Comparison of ENCODE assay signal across 9 cellular contexts in genomic region chr9:120936764-120937122, GRCh38. TPM values are rescaled to one million over a fixed set of nuclear protein-coding genes. Genes with fewer than 3 reads are reported as not detected.
A peak's percentile ranks its signal among the peaks of the same experiment; 100 is the strongest.
DNase-seq lines count a peak whose midpoint lies in the region; ATAC-seq and TF ChIP-seq lines count a peak whose summit lies in the region.
"Had no signal": no experiment of that assay in that cellular context is flagged by ENCODE, and none has a peak within 500 bp of the region (broad histone marks: within the 10 kb centered on the region; RNA-seq: fewer than 3 reads in every experiment).

No MANE protein-coding gene starts in this region.

- no peak for TF ChIP-seq CTCF in transverse colon (IDR thresholded peaks at IDR 0.05)

- H3K27ac Mint-ChIP-seq in activated naive CD4-positive, alpha-beta T cell treated with anti-CD3 and anti-CD28 coated beads for 36 hours, result peak overlapping the region; percentile 99
- H3K27ac Mint-ChIP-seq in activated T-helper 1 cell treated with anti-CD3 and anti-CD28 coated beads, Interleukin-12 subunit alpha, Interleukin-12 subunit beta, Interleukin-2, Interleukin-4 antibody, amounts not matched to agents 30 ng/mL and 10 ng/mL and 1 ng/mL, durations not matched to agents 14 hours and 24 hours and 36 hours, result peak overlapping the region; percentile 90
- H3K27ac Mint-ChIP-seq in memory B cell, result peak overlapping the region; percentile 72

- H3K27me3 Mint-ChIP-seq in activated naive CD4-positive, alpha-beta T cell treated with anti-CD3 and anti-CD28 coated beads for 36 hours (ENCODE audit: low read depth), result no peaks in the 10 kb centered on the region
- peaks cover 3% of the 10 kb centered on the region for H3K27me3 Mint-ChIP-seq in activated T-helper 1 cell treated with anti-CD3 and anti-CD28 coated beads, Interleukin-12 subunit alpha, Interleukin-12 subunit beta, Interleukin-2, Interleukin-4 antibody, amounts not matched to agents 30 ng/mL and 10 ng/mL and 1 ng/mL, durations not matched to agents 14 hours and 24 hours and 36 hours (ENCODE audit: insufficient read depth)
- peaks cover 4% of the 10 kb centered on the region for H3K27me3 Mint-ChIP-seq in memory B cell

- intact Hi-C loops in activated naive CD4-positive, alpha-beta T cell treated with anti-CD3 and anti-CD28 coated beads for 36 hours (cut with micrococcal nuclease), result loop anchor here (1.0 to 5.0 kb wide), 8 partner anchors 10 to 319 kb away; partner anchors contain the start of genes CNTRL, PHF19 and TRAF1
- intact Hi-C loops in activated T-helper 1 cell treated with anti-CD3 and anti-CD28 coated beads, Interleukin-12 subunit alpha, Interleukin-12 subunit beta, Interleukin-2, Interleukin-4 antibody, amounts not matched to agents 30 ng/mL and 10 ng/mL and 1 ng/mL, durations not matched to agents 14 hours and 24 hours and 36 hours (cut with micrococcal nuclease), result loop anchor here (1.0 to 2.0 kb wide), 5 partner anchors 9 to 180 kb away; no protein-coding TSS in a partner anchor
- intact Hi-C loops in transverse colon (cut with DNase I; ENCODE audit: low total_unique reads), result no loop called here

- DNase-seq in activated naive CD4-positive, alpha-beta T cell treated with anti-CD3 and anti-CD28 coated beads for 36 hours, result no peak
- no peak for DNase-seq in activated naive CD4-positive, alpha-beta T cell treated with anti-CD3 and anti-CD28 coated beads, Interleukin-2, amount 50 U/mL, for 16 hours
- no peak for DNase-seq in activated T-helper 1 cell treated with anti-CD3 and anti-CD28 coated beads, Interleukin-12 subunit alpha, Interleukin-12 subunit beta, Interleukin-2, Interleukin-4 antibody, amounts not matched to agents 30 ng/mL and 10 ng/mL and 1 ng/mL, durations not matched to agents 14 hours and 24 hours and 36 hours (ENCODE audit: low spot score)
- no peak for DNase-seq in memory B cell (ENCODE audit: low spot score in 2 of 2)
- DNase-seq in transverse colon, result no peak
- no peak for DNase-seq in Kasumi-1 (lab: John Stamatoyannopoulos, UW)

- no peaks in the 10 kb centered on the region for H3K9me3 ChIP-seq in transverse colon
- H3K9me3 ChIP-seq: body of pancreas had no signal

- H3K4me1 Mint-ChIP-seq in activated naive CD4-positive, alpha-beta T cell treated with anti-CD3 and anti-CD28 coated beads for 36 hours (ENCODE audit: low read depth), result peaks cover 57% of the 10 kb centered on the region
- H3K4me1 Mint-ChIP-seq in activated T-helper 1 cell treated with anti-CD3 and anti-CD28 coated beads, Interleukin-12 subunit alpha, Interleukin-12 subunit beta, Interleukin-2, Interleukin-4 antibody, amounts not matched to agents 30 ng/mL and 10 ng/mL and 1 ng/mL, durations not matched to agents 14 hours and 24 hours and 36 hours (ENCODE audit: low read depth), result peaks cover 53% of the 10 kb centered on the region
- H3K4me1 Mint-ChIP-seq in memory B cell, result peaks cover 34% of the 10 kb centered on the region

- 42 to 88% methylated on average over 1 to 2 of the region's 2 CpGs for WGBS in transverse colon (ENCODE audit: low coverage in 1 of 2), 2 donors

- no peak overlapping the region for H3K4me3 Mint-ChIP-seq in activated naive CD4-positive, alpha-beta T cell treated with anti-CD3 and anti-CD28 coated beads for 36 hours
- peak overlapping the region; percentile 59 for H3K4me3 Mint-ChIP-seq in activated T-helper 1 cell treated with anti-CD3 and anti-CD28 coated beads, Interleukin-12 subunit alpha, Interleukin-12 subunit beta, Interleukin-2, Interleukin-4 antibody, amounts not matched to agents 30 ng/mL and 10 ng/mL and 1 ng/mL, durations not matched to agents 14 hours and 24 hours and 36 hours
- no peak overlapping the region for H3K4me3 Mint-ChIP-seq in memory B cell

- H3K9me3 Mint-ChIP-seq in activated naive CD4-positive, alpha-beta T cell treated with anti-CD3 and anti-CD28 coated beads for 36 hours, result no peaks in the 10 kb centered on the region
- H3K9me3 Mint-ChIP-seq in activated T-helper 1 cell treated with anti-CD3 and anti-CD28 coated beads, Interleukin-12 subunit alpha, Interleukin-12 subunit beta, Interleukin-2, Interleukin-4 antibody, amounts not matched to agents 30 ng/mL and 10 ng/mL and 1 ng/mL, durations not matched to agents 14 hours and 24 hours and 36 hours, result no peaks in the 10 kb centered on the region
- no peaks in the 10 kb centered on the region for H3K9me3 Mint-ChIP-seq in memory B cell

- TF ChIP-seq POLR2A in transverse colon (IDR thresholded peaks at IDR 0.05), result no peak

- H3K27me3 ChIP-seq in transverse colon, result no peaks in the 10 kb centered on the region
- H3K27me3 ChIP-seq: body of pancreas had no signal

- no peak overlapping the region for H3K4me3 ChIP-seq in transverse colon
- H3K4me3 ChIP-seq: body of pancreas had no signal

- ATAC-seq in memory B cell (ENCODE audit: low read depth) (no peak), GM21786 (IDR thresholded peaks at IDR 0.05; ENCODE audit: unreplicated experiment) (no peak), GM18873 (IDR thresholded peaks at IDR 0.05; ENCODE audit: low FRiP score, unreplicated experiment) (no peak)

- CTCF ChIA-PET in activated naive CD4-positive, alpha-beta T cell treated with anti-CD3 and anti-CD28 coated beads for 36 hours (lab: Charles Lee), result interaction anchor here (0.7 to 3.3 kb wide), 18 partner anchors 10 to 181 kb away, joined by 3 to 15 read pairs (median 3); partner anchors contain the start of gene TRAF1

- H3K36me3 Mint-ChIP-seq in activated naive CD4-positive, alpha-beta T cell treated with anti-CD3 and anti-CD28 coated beads for 36 hours (ENCODE audit: low read depth), result no peaks in the 10 kb centered on the region
- no peaks in the 10 kb centered on the region for H3K36me3 Mint-ChIP-seq in activated T-helper 1 cell treated with anti-CD3 and anti-CD28 coated beads, Interleukin-12 subunit alpha, Interleukin-12 subunit beta, Interleukin-2, Interleukin-4 antibody, amounts not matched to agents 30 ng/mL and 10 ng/mL and 1 ng/mL, durations not matched to agents 14 hours and 24 hours and 36 hours (ENCODE audit: low read depth)
- H3K36me3 Mint-ChIP-seq in memory B cell, result no peaks in the 10 kb centered on the region

- peaks cover 20 to 48% (median 27%) of the 10 kb centered on the region in 4 donors for H3K4me1 ChIP-seq in transverse colon

- no peak for TF ChIP-seq EP300 in transverse colon (IDR thresholded peaks at IDR 0.05; ENCODE audit: low read depth)

- in situ Hi-C loops in transverse colon (cut with MboI; ENCODE audit: low pct_ligation_motif_present in 1 of 4, low pct_unique_long_range_greater_than_20kb in 1 of 4, low sequenced_read_pairs in 3 of 4), result loop anchor here (5.0 to 25.0 kb wide), 2 partner anchors 64 to 174 kb away; no protein-coding TSS in a partner anchor

- H3K36me3 ChIP-seq in transverse colon, result no peaks in the 10 kb centered on the region

- H3K27ac ChIP-seq in transverse colon, result peak overlapping the region; percentile 75 to 91 (median 86)

RNA-seq across cellular contexts. Expression of gene TRAF1, which starts 10.1 kb away (rescaled TPM):
- 10 to 100 TPM; 80.6 to 85.0 TPM for total RNA-seq in activated naive CD4-positive, alpha-beta T cell treated with anti-CD3 and anti-CD28 coated beads for 36 hours
- total RNA-seq in activated T-helper 1 cell treated with anti-CD3 and anti-CD28 coated beads, Interleukin-12 subunit alpha, Interleukin-12 subunit beta, Interleukin-2, Interleukin-4 antibody, amounts not matched to agents 30 ng/mL and 10 ng/mL and 1 ng/mL, durations not matched to agents 14 hours and 24 hours and 36 hours, result 136 and 138 TPM in 2 replicates
- total RNA-seq in transverse colon, result 1 to 10 TPM; 2.2 to 7.2 (median 4.3) TPM

RNA-seq across cellular contexts. Expression of gene PHF19, which starts 59.8 kb away (rescaled TPM):
- total RNA-seq in activated naive CD4-positive, alpha-beta T cell treated with anti-CD3 and anti-CD28 coated beads for 36 hours, result 100 to 1,000 TPM; 289 to 295 TPM
- total RNA-seq in activated T-helper 1 cell treated with anti-CD3 and anti-CD28 coated beads, Interleukin-12 subunit alpha, Interleukin-12 subunit beta, Interleukin-2, Interleukin-4 antibody, amounts not matched to agents 30 ng/mL and 10 ng/mL and 1 ng/mL, durations not matched to agents 14 hours and 24 hours and 36 hours, result 134 and 142 TPM in 2 replicates
- total RNA-seq in transverse colon, result 10 to 100 TPM in 2 of 4 donors, 1 to 10 TPM in 2; 6.7 to 11.1 (median 9.3) TPM

Comparison
In these comparisons a context has a peak if more than half of its experiments do, and no peak if none do; other contexts are left out.
1. RNA of gene TRAF1, which starts 10.1 kb away (total RNA-seq): 136 to 138 TPM in activated T-helper 1 cell treated with anti-CD3 and anti-CD28 coated beads, Interleukin-12 subunit alpha, Interleukin-12 subunit beta, Interleukin-2, Interleukin-4 antibody, amounts not matched to agents 30 ng/mL and 10 ng/mL and 1 ng/mL, durations not matched to agents 14 hours and 24 hours and 36 hours and 80.6 to 85.0 TPM in activated naive CD4-positive, alpha-beta T cell treated with anti-CD3 and anti-CD28 coated beads for 36 hours; 2.2 to 7.2 TPM in transverse colon; every median in the first group is over 4 times any median in the second.
2. RNA of gene PHF19, which starts 59.8 kb away (total RNA-seq): 289 to 295 TPM in activated naive CD4-positive, alpha-beta T cell treated with anti-CD3 and anti-CD28 coated beads for 36 hours and 134 to 142 TPM in activated T-helper 1 cell treated with anti-CD3 and anti-CD28 coated beads, Interleukin-12 subunit alpha, Interleukin-12 subunit beta, Interleukin-2, Interleukin-4 antibody, amounts not matched to agents 30 ng/mL and 10 ng/mL and 1 ng/mL, durations not matched to agents 14 hours and 24 hours and 36 hours; 6.7 to 11.1 TPM in transverse colon; every median in the first group is over 10 times any median in the second.
3. Peak in every context shown above with its lines, with median percentiles within 50 percentile points of each other: H3K27ac Mint-ChIP-seq.